Comparison of ENCODE assay signal across 18 cellular contexts in genomic region chr18:60809937-60810336, GRCh38.
DNase-seq lines count a peak whose midpoint lies in the region; ATAC-seq, FAIRE-seq and TF ChIP-seq lines count a peak whose summit lies in the region.
"Had no signal": no experiment of that assay in that cellular context is flagged by ENCODE, and none has a peak within 500 bp of the region (broad histone marks: within the 10 kb centered on the region; RNA-seq: fewer than 3 reads in every experiment).

No MANE protein-coding gene starts in this region.

- H4K5ac ChIP-seq in IMR-90 (ENCODE audit: low read depth, low read length) = no peak overlapping the region

- H3K27ac ChIP-seq in IMR-90 (ENCODE audit: insufficient read depth, low read length) = no peak overlapping the region
- H3K27ac ChIP-seq: BLaER1, GM23248, Peyer's patch had no signal

- no peak for TF ChIP-seq RAD21 in IMR-90 (IDR thresholded peaks at IDR 0.05; ENCODE audit: low read length)

- H3K56ac ChIP-seq in IMR-90 (ENCODE audit: extremely low read depth, insufficient read depth, low read length) = no peak overlapping the region

- H4K8ac ChIP-seq in IMR-90 (ENCODE audit: low read depth in 2 of 2, low read length in 2 of 2) = no peak overlapping the region

- no peaks in the 10 kb centered on the region for H3K36me3 ChIP-seq in IMR-90 (ENCODE audit: control insufficient read depth, insufficient read depth, low read length)
- H3K36me3 ChIP-seq: BLaER1, Peyer's patch had no signal

- no peaks in the 10 kb centered on the region for H3K79me1 ChIP-seq in IMR-90 (ENCODE audit: low read depth in 1 of 2, low read length in 2 of 2)

- H2BK5ac ChIP-seq in IMR-90 (ENCODE audit: low read depth, low read length, poor library complexity, severe bottlenecking) = no peak overlapping the region

- TF ChIP-seq POLR2A in IMR-90 (IDR thresholded peaks at IDR 0.05; ENCODE audit: low read depth, low read length) = no peak

- no peak overlapping the region for H3K4me3 ChIP-seq in IMR-90 (ENCODE audit: insufficient read depth, low read depth, low read length)
- H3K4me3 ChIP-seq: BLaER1, GM23248, Peyer's patch had no signal

- no peak overlapping the region for H3K18ac ChIP-seq in IMR-90 (ENCODE audit: low read depth, low read length)

- H3K4me2 ChIP-seq in IMR-90 (ENCODE audit: low read depth, low read length) = no peak overlapping the region
- H3K4me2 ChIP-seq: BLaER1 had no signal

- H3K4ac ChIP-seq in IMR-90 (ENCODE audit: low read depth, low read length) = no peak overlapping the region

- H2AFZ ChIP-seq in IMR-90 (replicated peaks; ENCODE audit: low read length, poor library complexity) = no peak overlapping the region
- H2AFZ ChIP-seq: GM23248 had no signal

- H2AK5ac ChIP-seq in IMR-90 (ENCODE audit: low read depth, low read length) = no peak overlapping the region

- in situ Hi-C loops in IMR-90 (cut with MboI; ENCODE audit: low sequenced_read_pairs) = no loop called here

- no peaks in the 10 kb centered on the region for H3K4me1 ChIP-seq in IMR-90 (ENCODE audit: control insufficient read depth, insufficient read depth, low read length)
- H3K4me1 ChIP-seq: BLaER1, Peyer's patch had no signal

- TF ChIP-seq CTCF in IMR-90 (conservative IDR thresholded peaks at IDR 0.05; ENCODE audit: low read depth, low read length) = no peak

- H4K91ac ChIP-seq in IMR-90 (ENCODE audit: insufficient read depth, low read depth, low read length) = no peak overlapping the region

- DNase-seq in NCI-H2171 treated with DMSO at 0.1 percent for 48 hours (lab: John Stamatoyannopoulos, UW) (peak; percentile 4), NCI-H2171 (lab: John Stamatoyannopoulos, UW) (no peak), IMR-90 (no peak), NCI-H69 (lab: John Stamatoyannopoulos, UW) (peak; percentile 97)
- DNase-seq in activated CD8-positive, alpha-beta memory T cell treated with anti-CD3 and anti-CD28 coated beads, Interleukin-2, amount 50 U/mL, for 48 hours = no peak
- DNase-seq: CD8-positive, alpha-beta T cell; GM23248; KG1; NCI-H187 treated with DMSO at 0.1 percent for 48 hours; NCI-H82; Peyer's patch had no signal

- no peak for ATAC-seq in IMR-90 (ENCODE audit: low read depth)
- no peak for ATAC-seq in HG03571 (IDR thresholded peaks at IDR 0.05; ENCODE audit: unreplicated experiment)
- ATAC-seq: CD8-positive, alpha-beta T cell; HCT116; Right ventricle myocardium inferior had no signal

- no TSS peak for BruUV-seq in IMR-90 (replicated peaks; lab: Mats Ljungman, UMichigan)

- H3K23ac ChIP-seq in IMR-90 (ENCODE audit: low read depth, low read length) = no peak overlapping the region

- dilution Hi-C loops in IMR-90 (cut with HindIII; ENCODE audit: low sequenced_read_pairs, unreplicated experiment) = no loop called here

- no peaks in the 10 kb centered on the region for H3K9me3 ChIP-seq in IMR-90 (ENCODE audit: control insufficient read depth, insufficient read depth, low read length)
- H3K9me3 ChIP-seq: BLaER1, Peyer's patch had no signal

- H2AK9ac ChIP-seq in IMR-90 (replicated peaks; ENCODE audit: low read depth, low read length, poor library complexity) = no peak overlapping the region

- H3K9ac ChIP-seq in IMR-90 (ENCODE audit: low read depth, low read length) = no peak overlapping the region
- H3K9ac ChIP-seq: BLaER1, GM23248 had no signal

- no peak overlapping the region for H2BK15ac ChIP-seq in IMR-90 (ENCODE audit: low read depth, low read length)

- no peaks in the 10 kb centered on the region for H3K9me1 ChIP-seq in IMR-90 (ENCODE audit: insufficient read depth, low read length)

- no peaks in the 10 kb centered on the region for H3K27me3 ChIP-seq in IMR-90 (ENCODE audit: control insufficient read depth, insufficient read depth, low read length)
- H3K27me3 ChIP-seq: BLaER1, Peyer's patch had no signal

- POLR2A ChIA-PET in IMR-90 (lab: Charles Lee; ENCODE audit: unreplicated experiment) = no interaction called here

- no peak overlapping the region for H3K14ac ChIP-seq in IMR-90 (replicated peaks; ENCODE audit: low read depth, low read length)

- H4K20me1 ChIP-seq in IMR-90 (ENCODE audit: insufficient read depth, low read length) = no peaks in the 10 kb centered on the region
- H4K20me1 ChIP-seq: BLaER1 had no signal

- no CpG with 5 or more reads among the region's 2 CpGs for WGBS in IMR-90 (ENCODE audit: extremely low coverage in 2 of 2, insufficient read length in 1 of 2), 2 experiments

- FAIRE-seq in islet of Langerhans (lab: Jason Lieb, UNC) = peak; percentile 73
- FAIRE-seq: A204.1, GM12892 had no signal

- H2BK120ac ChIP-seq in IMR-90 (ENCODE audit: low read depth, low read length) = no peak overlapping the region

- CTCF ChIA-PET in IMR-90 (lab: Yijun Ruan, JAX) = no interaction called here

- no peak overlapping the region for H2BK20ac ChIP-seq in IMR-90 (ENCODE audit: low read depth, low read length)

- intact Hi-C loops in IMR-90 (cut with micrococcal nuclease) = loop anchor here (5.0 kb wide), 1 partner anchor 692 kb away; no protein-coding TSS in a partner anchor

TF ChIP-seq in IMR-90, 13 proteins besides CTCF, POLR2A, EP300 and RAD21:
- no peak for TF ChIP-seq ELK1 (IDR thresholded peaks at IDR 0.05; ENCODE audit: borderline replicate concordance, low read depth, low read length)
- TF ChIP-seq CEBPB (IDR thresholded peaks at IDR 0.05; ENCODE audit: low read depth, low read length) = peak; percentile 77
TF ChIP-seq in IMR-90: peak in this region for 1.

Comparison
In these comparisons a context has a peak if more than half of its experiments do, and no peak if none do; other contexts are left out.
1. DNase-seq: peak in NCI-H2171 treated with DMSO at 0.1 percent for 48 hours (single experiment) and NCI-H69 (single experiment); none in NCI-H2171 (single experiment), IMR-90 (single experiment) and activated CD8-positive, alpha-beta memory T cell treated with anti-CD3 and anti-CD28 coated beads, Interleukin-2, amount 50 U/mL, for 48 hours (single experiment).